19 cellular contexts compared by ENCODE assay signal in the genomic region with DNA sequence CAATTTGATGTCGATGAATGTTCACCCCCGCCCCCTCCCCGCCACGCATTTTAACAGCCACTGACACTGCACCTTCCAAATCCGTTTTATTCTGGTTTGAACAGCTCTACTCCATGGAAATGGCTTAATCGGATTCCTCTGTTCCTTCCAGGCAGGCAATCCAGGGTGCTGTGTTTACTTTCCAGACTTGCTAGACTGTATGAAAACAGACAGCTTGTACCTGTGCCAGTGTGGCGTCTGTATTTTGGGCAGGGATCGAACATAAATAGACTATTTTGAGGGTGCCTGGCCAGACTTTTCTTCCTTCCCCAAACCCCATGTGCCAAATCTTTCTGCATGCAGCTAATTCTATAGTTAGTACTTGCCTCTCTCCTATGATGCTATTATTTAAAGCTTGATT.
A peak's percentile ranks its signal among the peaks of the same experiment; 100 is the strongest.
DNase-seq lines count a peak whose midpoint lies in the region; ATAC-seq and TF ChIP-seq lines count a peak whose summit lies in the region.
"Had no signal": no experiment of that assay in that cellular context is flagged by ENCODE, and none has a peak within 500 bp of the region (broad histone marks: within the 10 kb centered on the region; RNA-seq: fewer than 3 reads in every experiment).

No MANE protein-coding gene starts in this region.

- peak; percentile 5 for DNase-seq in activated T-cell treated with anti-CD3 and anti-CD28 coated beads, Interleukin-2, amount 50 U/mL, for 24 hours
- no peak for DNase-seq in activated T-cell treated with anti-CD3 and anti-CD28 coated beads for 4 hours
- DNase-seq in mucosa of gallbladder (ENCODE audit: low spot score): peak; percentile 6
- DNase-seq in tibial artery: peak; percentile 38 to 75
- DNase-seq in chondrocyte (ENCODE audit: low spot score): no peak
- DNase-seq in Right ventricle myocardium inferior (ENCODE audit: missing footprints): no peak
- DNase-seq: CD4-positive, CD25-positive, alpha-beta regulatory T cell; EL; GF-D8; IMR-90; NCI-H1417 treated with DMSO at 0.1 percent for 48 hours; NCI-H187 treated with DMSO at 0.1 percent for 48 hours; NCI-H2227 treated with DMSO at 0.1 percent for 48 hours; NCI-H510A; NCI-H774; OCI-M1 had no signal

- H3K4me3 ChIP-seq in tibial artery: no peak overlapping the region
- H3K4me3 ChIP-seq: SJSA1 had no signal

- no peak for TF ChIP-seq CTCF in brain (conservative IDR thresholded peaks at IDR 0.05)
- TF ChIP-seq CTCF in tibial artery (IDR thresholded peaks at IDR 0.05): no peak
- TF ChIP-seq CTCF in chondrocyte (IDR thresholded peaks at IDR 0.05): no peak

- H3K4me1 ChIP-seq in tibial artery: peaks cover 0 to 70% (median 53%) of the 10 kb centered on the region in 4 donors
- H3K4me1 ChIP-seq: SJSA1 had no signal

- H3K36me3 ChIP-seq in tibial artery: no peaks in the 10 kb centered on the region
- H3K36me3 ChIP-seq: SJSA1 had no signal

- ATAC-seq in HG02610 (IDR thresholded peaks at IDR 0.05; ENCODE audit: unreplicated experiment) (no peak), Right ventricle myocardium inferior (no peak)

- no peaks in the 10 kb centered on the region for H3K9me3 Mint-ChIP-seq in activated T-cell treated with anti-CD3 and anti-CD28 coated beads, Interleukin-2, amount 50 U/mL, for 24 hours
- H3K9me3 Mint-ChIP-seq in brain: peaks cover 0 to 10% (median 0%) of the 10 kb centered on the region in 5 experiments
- no peaks in the 10 kb centered on the region for H3K9me3 Mint-ChIP-seq in chondrocyte (ENCODE audit: low read depth)

- no peaks in the 10 kb centered on the region for H3K27me3 Mint-ChIP-seq in activated T-cell treated with anti-CD3 and anti-CD28 coated beads, Interleukin-2, amount 50 U/mL, for 24 hours
- H3K27me3 Mint-ChIP-seq in brain: peaks cover 5% of the 10 kb centered on the region
- H3K27me3 Mint-ChIP-seq in chondrocyte (ENCODE audit: low read depth): peaks cover 3% of the 10 kb centered on the region
- H3K27me3 Mint-ChIP-seq: CD4-positive, CD25-positive, alpha-beta regulatory T cell had no signal

- no peaks in the 10 kb centered on the region for H3K9me3 ChIP-seq in tibial artery
- H3K9me3 ChIP-seq: SJSA1 had no signal

- no peak overlapping the region for H3K27ac Mint-ChIP-seq in activated T-cell treated with anti-CD3 and anti-CD28 coated beads, Interleukin-2, amount 50 U/mL, for 24 hours
- H3K27ac Mint-ChIP-seq in brain: peak overlapping the region in 3 of 5 experiments; percentile 54 to 75 (median 59)
- no peak overlapping the region for H3K27ac Mint-ChIP-seq in chondrocyte (ENCODE audit: unreplicated experiment)

- intact Hi-C loops in tibial artery (cut with DNase I; ENCODE audit: low total_unique reads) (no loop called here), Right ventricle myocardium inferior (cut with DNase I) (no loop called here)

- H3K27me3 ChIP-seq in tibial artery: no peaks in the 10 kb centered on the region
- H3K27me3 ChIP-seq: SJSA1 had no signal

- H3K4me1 Mint-ChIP-seq in activated T-cell treated with anti-CD3 and anti-CD28 coated beads, Interleukin-2, amount 50 U/mL, for 24 hours (ENCODE audit: low read depth): no peaks in the 10 kb centered on the region
- H3K4me1 Mint-ChIP-seq in brain: peaks cover 65% of the 10 kb centered on the region
- H3K4me1 Mint-ChIP-seq in chondrocyte (ENCODE audit: low read depth): peaks cover 15% of the 10 kb centered on the region
- H3K4me1 Mint-ChIP-seq: CD4-positive, CD25-positive, alpha-beta regulatory T cell had no signal

- H3K27ac ChIP-seq in tibial artery: peak overlapping the region; percentile 70 to 71
- H3K27ac ChIP-seq: SJSA1 had no signal

- no peak overlapping the region for H3K4me3 Mint-ChIP-seq in activated T-cell treated with anti-CD3 and anti-CD28 coated beads, Interleukin-2, amount 50 U/mL, for 24 hours
- H3K4me3 Mint-ChIP-seq in brain (peak overlapping the region in 2 of 5 experiments; percentile 18 to 53), chondrocyte (ENCODE audit: unreplicated experiment) (no peak overlapping the region)
- H3K4me3 Mint-ChIP-seq: CD4-positive, CD25-positive, alpha-beta regulatory T cell had no signal

- no peaks in the 10 kb centered on the region for H3K36me3 Mint-ChIP-seq in activated T-cell treated with anti-CD3 and anti-CD28 coated beads, Interleukin-2, amount 50 U/mL, for 24 hours (ENCODE audit: low read depth)
- no peaks in the 10 kb centered on the region for H3K36me3 Mint-ChIP-seq in brain
- no peaks in the 10 kb centered on the region for H3K36me3 Mint-ChIP-seq in chondrocyte (ENCODE audit: low read depth)
- H3K36me3 Mint-ChIP-seq: CD4-positive, CD25-positive, alpha-beta regulatory T cell had no signal

Comparison
In these comparisons a context has a peak if more than half of its experiments do, and no peak if none do; other contexts are left out.
1. DNase-seq: peak in activated T-cell treated with anti-CD3 and anti-CD28 coated beads, Interleukin-2, amount 50 U/mL, for 24 hours (single experiment), mucosa of gallbladder (single experiment) and tibial artery (2 of 2); none in activated T-cell treated with anti-CD3 and anti-CD28 coated beads for 4 hours (single experiment), chondrocyte (single experiment) and Right ventricle myocardium inferior (single experiment).
2. H3K27ac Mint-ChIP-seq: peak in brain (3 of 5); none in activated T-cell treated with anti-CD3 and anti-CD28 coated beads, Interleukin-2, amount 50 U/mL, for 24 hours (single experiment) and chondrocyte (single experiment).